ENCODE assay signal across 2 cellular contexts in the genomic region with DNA sequence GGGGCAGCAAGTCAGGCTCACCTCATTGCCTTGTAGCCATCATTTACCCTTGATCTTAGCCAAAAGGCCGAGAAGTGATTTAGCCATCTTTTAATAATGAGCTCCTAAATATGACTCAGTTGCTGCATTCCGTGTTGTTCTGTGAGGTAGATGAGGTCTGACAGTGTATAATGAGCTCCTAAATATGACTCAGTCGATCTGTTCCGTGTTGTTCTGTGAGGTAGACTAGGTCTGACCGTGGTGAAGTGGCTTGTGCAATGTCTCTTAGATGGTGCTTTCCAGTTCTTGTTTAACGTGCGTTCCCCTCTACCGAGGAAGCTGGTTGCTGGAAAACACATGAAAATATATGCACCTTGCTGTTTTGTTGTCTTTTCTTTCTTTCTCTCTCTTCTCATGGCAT.
TF ChIP-seq lines count a peak whose summit lies in the region.

No MANE protein-coding gene starts in this region.

TF ChIP-seq in SK-N-SH treated with all-trans-retinoic acid at 6 μM for 48 hours, 23 proteins besides CTCF, POLR2A, EP300 and RAD21 (continued from another document):
- TF ChIP-seq, protein P1, sequence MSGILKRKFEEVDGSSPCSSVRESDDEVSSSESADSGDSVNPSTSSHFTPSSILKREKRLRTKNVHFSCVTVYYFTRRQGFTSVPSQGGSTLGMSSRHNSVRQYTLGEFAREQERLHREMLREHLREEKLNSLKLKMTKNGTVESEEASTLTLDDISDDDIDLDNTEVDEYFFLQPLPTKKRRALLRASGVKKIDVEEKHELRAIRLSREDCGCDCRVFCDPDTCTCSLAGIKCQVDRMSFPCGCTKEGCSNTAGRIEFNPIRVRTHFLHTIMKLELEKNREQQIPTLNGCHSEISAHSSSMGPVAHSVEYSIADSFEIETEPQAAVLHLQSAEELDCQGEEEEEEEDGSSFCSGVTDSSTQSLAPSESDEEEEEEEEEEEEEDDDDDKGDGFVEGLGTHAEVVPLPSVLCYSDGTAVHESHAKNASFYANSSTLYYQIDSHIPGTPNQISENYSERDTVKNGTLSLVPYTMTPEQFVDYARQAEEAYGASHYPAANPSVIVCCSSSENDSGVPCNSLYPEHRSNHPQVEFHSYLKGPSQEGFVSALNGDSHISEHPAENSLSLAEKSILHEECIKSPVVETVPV (CRISPR knock-in tag; IDR thresholded peaks at IDR 0.05) = no peak
- TF ChIP-seq ISL1 (CRISPR knock-in tag; IDR thresholded peaks at IDR 0.05) (no peak), RARB (CRISPR knock-in tag; IDR thresholded peaks at IDR 0.05) (no peak), TOX (CRISPR knock-in tag; IDR thresholded peaks at IDR 0.05; ENCODE audit: borderline replicate concordance) (no peak), BACH2 (CRISPR knock-in tag; IDR thresholded peaks at IDR 0.05; ENCODE audit: borderline replicate concordance) (no peak), GLIS3 (CRISPR knock-in tag; IDR thresholded peaks at IDR 0.05) (no peak), CSDC2 (CRISPR knock-in tag; IDR thresholded peaks at IDR 0.05) (no peak), ESRRG (CRISPR knock-in tag; IDR thresholded peaks at IDR 0.05) (no peak), ZFP30 (CRISPR knock-in tag; IDR thresholded peaks at IDR 0.05) (no peak)
- TF ChIP-seq, protein P2, sequence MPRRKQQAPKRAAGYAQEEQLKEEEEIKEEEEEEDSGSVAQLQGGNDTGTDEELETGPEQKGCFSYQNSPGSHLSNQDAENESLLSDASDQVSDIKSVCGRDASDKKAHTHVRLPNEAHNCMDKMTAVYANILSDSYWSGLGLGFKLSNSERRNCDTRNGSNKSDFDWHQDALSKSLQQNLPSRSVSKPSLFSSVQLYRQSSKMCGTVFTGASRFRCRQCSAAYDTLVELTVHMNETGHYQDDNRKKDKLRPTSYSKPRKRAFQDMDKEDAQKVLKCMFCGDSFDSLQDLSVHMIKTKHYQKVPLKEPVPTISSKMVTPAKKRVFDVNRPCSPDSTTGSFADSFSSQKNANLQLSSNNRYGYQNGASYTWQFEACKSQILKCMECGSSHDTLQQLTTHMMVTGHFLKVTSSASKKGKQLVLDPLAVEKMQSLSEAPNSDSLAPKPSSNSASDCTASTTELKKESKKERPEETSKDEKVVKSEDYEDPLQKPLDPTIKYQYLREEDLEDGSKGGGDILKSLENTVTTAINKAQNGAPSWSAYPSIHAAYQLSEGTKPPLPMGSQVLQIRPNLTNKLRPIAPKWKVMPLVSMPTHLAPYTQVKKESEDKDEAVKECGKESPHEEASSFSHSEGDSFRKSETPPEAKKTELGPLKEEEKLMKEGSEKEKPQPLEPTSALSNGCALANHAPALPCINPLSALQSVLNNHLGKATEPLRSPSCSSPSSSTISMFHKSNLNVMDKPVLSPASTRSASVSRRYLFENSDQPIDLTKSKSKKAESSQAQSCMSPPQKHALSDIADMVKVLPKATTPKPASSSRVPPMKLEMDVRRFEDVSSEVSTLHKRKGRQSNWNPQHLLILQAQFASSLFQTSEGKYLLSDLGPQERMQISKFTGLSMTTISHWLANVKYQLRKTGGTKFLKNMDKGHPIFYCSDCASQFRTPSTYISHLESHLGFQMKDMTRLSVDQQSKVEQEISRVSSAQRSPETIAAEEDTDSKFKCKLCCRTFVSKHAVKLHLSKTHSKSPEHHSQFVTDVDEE (CRISPR knock-in tag; IDR thresholded peaks at IDR 0.05) = no peak
- TF ChIP-seq, protein P3, sequence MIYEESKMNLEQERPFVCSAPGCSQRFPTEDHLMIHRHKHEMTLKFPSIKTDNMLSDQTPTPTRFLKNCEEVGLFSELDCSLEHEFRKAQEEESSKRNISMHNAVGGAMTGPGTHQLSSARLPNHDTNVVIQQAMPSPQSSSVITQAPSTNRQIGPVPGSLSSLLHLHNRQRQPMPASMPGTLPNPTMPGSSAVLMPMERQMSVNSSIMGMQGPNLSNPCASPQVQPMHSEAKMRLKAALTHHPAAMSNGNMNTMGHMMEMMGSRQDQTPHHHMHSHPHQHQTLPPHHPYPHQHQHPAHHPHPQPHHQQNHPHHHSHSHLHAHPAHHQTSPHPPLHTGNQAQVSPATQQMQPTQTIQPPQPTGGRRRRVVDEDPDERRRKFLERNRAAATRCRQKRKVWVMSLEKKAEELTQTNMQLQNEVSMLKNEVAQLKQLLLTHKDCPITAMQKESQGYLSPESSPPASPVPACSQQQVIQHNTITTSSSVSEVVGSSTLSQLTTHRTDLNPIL (CRISPR knock-in tag; IDR thresholded peaks at IDR 0.05; ENCODE audit: low read depth) = no peak

TF ChIP-seq in SK-N-SH, 30 proteins besides CTCF, POLR2A, EP300 and RAD21 (continued from another document):
- no peak for TF ChIP-seq RCOR1 (IDR thresholded peaks at IDR 0.05; ENCODE audit: low read length)
- TF ChIP-seq, protein P4, sequence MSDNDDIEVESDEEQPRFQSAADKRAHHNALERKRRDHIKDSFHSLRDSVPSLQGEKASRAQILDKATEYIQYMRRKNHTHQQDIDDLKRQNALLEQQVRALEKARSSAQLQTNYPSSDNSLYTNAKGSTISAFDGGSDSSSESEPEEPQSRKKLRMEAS (IDR thresholded peaks at IDR 0.05; ENCODE audit: low read depth) = no peak
- TF ChIP-seq, protein P5, sequence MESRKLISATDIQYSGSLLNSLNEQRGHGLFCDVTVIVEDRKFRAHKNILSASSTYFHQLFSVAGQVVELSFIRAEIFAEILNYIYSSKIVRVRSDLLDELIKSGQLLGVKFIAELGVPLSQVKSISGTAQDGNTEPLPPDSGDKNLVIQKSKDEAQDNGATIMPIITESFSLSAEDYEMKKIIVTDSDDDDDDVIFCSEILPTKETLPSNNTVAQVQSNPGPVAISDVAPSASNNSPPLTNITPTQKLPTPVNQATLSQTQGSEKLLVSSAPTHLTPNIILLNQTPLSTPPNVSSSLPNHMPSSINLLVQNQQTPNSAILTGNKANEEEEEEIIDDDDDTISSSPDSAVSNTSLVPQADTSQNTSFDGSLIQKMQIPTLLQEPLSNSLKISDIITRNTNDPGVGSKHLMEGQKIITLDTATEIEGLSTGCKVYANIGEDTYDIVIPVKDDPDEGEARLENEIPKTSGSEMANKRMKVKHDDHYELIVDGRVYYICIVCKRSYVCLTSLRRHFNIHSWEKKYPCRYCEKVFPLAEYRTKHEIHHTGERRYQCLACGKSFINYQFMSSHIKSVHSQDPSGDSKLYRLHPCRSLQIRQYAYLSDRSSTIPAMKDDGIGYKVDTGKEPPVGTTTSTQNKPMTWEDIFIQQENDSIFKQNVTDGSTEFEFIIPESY (IDR thresholded peaks at IDR 0.05; ENCODE audit: borderline replicate concordance, low read depth) = no peak
